ENCODE assay signal across 21 cellular contexts in the genomic region with DNA sequence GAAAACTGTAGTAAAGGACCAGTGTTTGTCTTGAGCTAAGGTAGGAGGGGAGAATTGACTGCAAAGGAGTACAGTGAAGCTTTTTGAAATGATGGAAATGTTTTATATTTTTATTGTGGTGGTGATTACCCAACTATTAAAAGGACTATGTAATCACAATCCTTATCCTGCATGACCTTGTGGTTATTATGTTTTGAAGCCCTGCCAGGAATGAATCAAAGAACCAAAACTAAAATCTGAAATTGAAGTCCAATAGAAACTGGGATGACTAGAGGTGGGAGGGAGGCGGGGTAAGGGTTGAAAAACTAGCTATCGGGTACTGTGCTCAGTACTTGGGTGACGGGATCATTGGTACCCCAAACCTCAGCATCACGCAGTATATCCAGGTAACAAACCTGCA. TPM values are rescaled to one million over a fixed set of nuclear protein-coding genes. Genes with fewer than 3 reads are reported as not detected.
DNase-seq lines count a peak whose midpoint lies in the region; ATAC-seq and TF ChIP-seq lines count a peak whose summit lies in the region.
"Had no signal": no experiment of that assay in that cellular context is flagged by ENCODE, and none has a peak within 500 bp of the region (broad histone marks: within the 10 kb centered on the region; RNA-seq: fewer than 3 reads in every experiment).

No MANE protein-coding gene starts in this region.

- TF ChIP-seq CTCF in PC-3 (conservative IDR thresholded peaks at IDR 0.05; ENCODE audit: low read depth, low read length): no peak

- H4K20me1 ChIP-seq in PC-3 (ENCODE audit: low read length): no peaks in the 10 kb centered on the region
- H4K20me1 ChIP-seq: BLaER1 had no signal

- no peak overlapping the region for H3K9ac ChIP-seq in PC-3 (ENCODE audit: low read length)
- H3K9ac ChIP-seq: BLaER1, KMS-11 had no signal

- ATAC-seq in PC-3: peak; percentile 77; the same call in 1 of the 2 replicates

- no peak overlapping the region for H3K4me3 ChIP-seq in PC-3 (ENCODE audit: low read length)
- H3K4me3 ChIP-seq: BLaER1 had no signal

- CTCF ChIA-PET in PC-3 (lab: Charles Lee): no interaction called here

- BruUV-seq in PC-3 (replicated peaks; lab: Mats Ljungman, UMichigan): no TSS peak

- peaks cover 27% of the 10 kb centered on the region for H3K36me3 ChIP-seq in PC-3 (ENCODE audit: low read depth, low read length)

- no peak overlapping the region for H3K27ac ChIP-seq in PC-3 (ENCODE audit: low read length)
- H3K27ac ChIP-seq: BLaER1, KMS-11 had no signal

- H3K27me3 ChIP-seq in PC-3 (ENCODE audit: low read length): no peaks in the 10 kb centered on the region
- H3K27me3 ChIP-seq: BLaER1 had no signal

- DNase-seq in EL (peak; percentile 1), PC-3 (peak; percentile 10), fibroblast of peridontal ligament (ENCODE audit: extremely low read depth) (peak; percentile 52), stromal cell of bone marrow (ENCODE audit: low read depth) (peak; percentile 3), COLO829 (ENCODE audit: low spot score) (no peak), dermis blood vessel endothelial cell (no peak), A172 (ENCODE audit: low spot score) (no peak)
- DNase-seq: CD4-positive, alpha-beta memory T cell; DMS153; GDM1; GOT3; HCEC 1CT; NCI-H1417; NCI-H1694 treated with DMSO at 0.1 percent for 48 hours; NCI-H2081 treated with DMSO at 0.1 percent for 48 hours; NCI-H2171 treated with DMSO at 0.1 percent for 48 hours; NCI-H446; NCI-H526; Right ventricle myocardium superior had no signal

- H3K4me1 ChIP-seq in PC-3 (ENCODE audit: insufficient read depth, low read length): no peaks in the 10 kb centered on the region

- no peaks in the 10 kb centered on the region for H3K9me2 ChIP-seq in PC-3 (replicated peaks; ENCODE audit: low read length)

- H3K4me2 ChIP-seq in PC-3 (ENCODE audit: low read length): no peak overlapping the region
- H3K4me2 ChIP-seq: BLaER1, KMS-11 had no signal

- no peaks in the 10 kb centered on the region for H3K9me3 ChIP-seq in PC-3 (ENCODE audit: low read length)
- H3K9me3 ChIP-seq: BLaER1 had no signal

- no peaks in the 10 kb centered on the region for H3F3A ChIP-seq in PC-3 (ENCODE audit: low read length, unreplicated experiment)

- POLR2A ChIA-PET in PC-3 (lab: Charles Lee; ENCODE audit: unreplicated experiment): interaction anchor here (0.7 kb wide), 1 partner anchor 12 kb away, joined by 8 read pairs; no protein-coding TSS in a partner anchor

- H2AFZ ChIP-seq in PC-3 (ENCODE audit: low read length): no peak overlapping the region

- peaks cover 3% of the 10 kb centered on the region; the same call in 1 of the 2 replicates for H3K79me2 ChIP-seq in PC-3 (ENCODE audit: low read length)

- intact Hi-C loops in PC-3 (cut with micrococcal nuclease): no loop called here

RNA-seq across cellular contexts. Expression of a gene that starts 8.2 kb away (rescaled TPM):
- total RNA-seq in PC-3 (2014; rRNA removed) (14.1 and 19.1 TPM in 2 replicates), dermis blood vessel endothelial cell (4.3 and 13.6 TPM in 2 replicates)
- total RNA-seq in A172 (2014; rRNA removed; shearing (Covaris generic)): 7.4 and 17.5 TPM in 2 replicates

Comparison
In these comparisons a context has a peak if more than half of its experiments do, and no peak if none do; other contexts are left out.
1. DNase-seq: peak in EL (single experiment), PC-3 (single experiment), fibroblast of peridontal ligament (single experiment) and stromal cell of bone marrow (single experiment); none in COLO829 (single experiment), dermis blood vessel endothelial cell (single experiment) and A172 (single experiment).